In the genomic region with DNA sequence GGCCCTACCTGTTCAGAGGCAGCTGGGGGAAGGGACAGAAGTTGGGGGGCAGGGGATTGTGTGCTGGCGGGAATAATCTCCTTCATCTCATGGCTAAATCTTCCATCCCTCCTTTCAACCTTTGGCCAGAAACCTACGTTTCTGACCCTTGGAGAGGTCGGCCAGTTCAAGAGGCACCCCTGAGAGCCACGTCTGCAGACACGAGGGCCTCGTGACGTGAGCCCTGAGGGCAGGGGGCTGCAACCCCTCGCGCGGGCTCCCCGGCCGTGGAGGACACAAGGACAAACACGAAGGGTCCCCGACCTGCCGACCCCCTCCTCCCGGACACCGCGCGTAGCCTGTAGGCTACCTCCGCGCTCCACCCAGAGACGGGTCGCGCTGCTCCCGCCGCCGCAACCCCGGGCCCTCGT, we compare ENCODE assay signal across 9 cellular contexts. TPM values are rescaled to one million over a fixed set of nuclear protein-coding genes. Genes with fewer than 3 reads are reported as not detected.
DNase-seq lines count a peak whose midpoint lies in the region; ATAC-seq lines count a peak whose summit lies in the region.
"Had no signal": no experiment of that assay in that cellular context is flagged by ENCODE, and none has a peak within 500 bp of the region (broad histone marks: within the 10 kb centered on the region; RNA-seq: fewer than 3 reads in every experiment).

No MANE protein-coding gene starts in this region.

- H3K4me1 Mint-ChIP-seq in activated naive CD8-positive, alpha-beta T cell treated with anti-CD3 and anti-CD28 coated beads for 36 hours, result peaks cover 34% of the 10 kb centered on the region

- DNase-seq in activated naive CD8-positive, alpha-beta T cell treated with anti-CD3 and anti-CD28 coated beads for 36 hours, result no peak
- no peak for DNase-seq in NCI-H524 (lab: John Stamatoyannopoulos, UW)
- no peak for DNase-seq in NCI-H1694 treated with DMSO at 0.1 percent for 48 hours (lab: John Stamatoyannopoulos, UW)
- DNase-seq in activated CD4-positive, alpha-beta T cell treated with anti-CD3 and anti-CD28 coated beads for 4 hours, result no peak

- H3K4me1 ChIP-seq in iPS-20b (ENCODE audit: insufficient read depth, low read length), result peaks cover 6% of the 10 kb centered on the region; the same call in 1 of the 2 replicates
- peaks cover 35% of the 10 kb centered on the region for H3K4me1 ChIP-seq in stomach smooth muscle (ENCODE audit: control insufficient read depth, insufficient read depth, low read length)

- ATAC-seq in GM18909 (IDR thresholded peaks at IDR 0.05; ENCODE audit: poor library complexity, unreplicated experiment) (peak; percentile 12), HG03095 (IDR thresholded peaks at IDR 0.05; ENCODE audit: unreplicated experiment) (peak; percentile 1)

- H3K36me3 ChIP-seq in iPS-20b (ENCODE audit: insufficient read depth, low read depth, low read length) (peaks cover 36% of the 10 kb centered on the region), stomach smooth muscle (ENCODE audit: control insufficient read depth in 2 of 2, insufficient read depth in 2 of 2, low read length in 2 of 2) (peaks cover 6 to 10% of the 10 kb centered on the region in 2 donors)

- H3K27ac ChIP-seq in iPS-20b (ENCODE audit: low read length) (peak overlapping the region; percentile 84), stomach smooth muscle (ENCODE audit: low read length) (peak overlapping the region; percentile 96)

- H3K36me3 Mint-ChIP-seq in activated naive CD8-positive, alpha-beta T cell treated with anti-CD3 and anti-CD28 coated beads for 36 hours, result peaks cover 38% of the 10 kb centered on the region

- no peaks in the 10 kb centered on the region for H3K9me3 Mint-ChIP-seq in activated naive CD8-positive, alpha-beta T cell treated with anti-CD3 and anti-CD28 coated beads for 36 hours

- H3K4me3 ChIP-seq in iPS-20b (ENCODE audit: low read length) (peak overlapping the region; percentile 100), stomach smooth muscle (ENCODE audit: low read length in 2 of 2) (peak overlapping the region; percentile 76 to 93)

- H3K27me3 Mint-ChIP-seq in activated naive CD8-positive, alpha-beta T cell treated with anti-CD3 and anti-CD28 coated beads for 36 hours, result no peaks in the 10 kb centered on the region

- H3K9me3 ChIP-seq in iPS-20b (ENCODE audit: insufficient read depth, low read depth, low read length) (no peaks in the 10 kb centered on the region), stomach smooth muscle (ENCODE audit: control insufficient read depth in 2 of 2, low read length in 2 of 2) (no peaks in the 10 kb centered on the region)

- H3K9ac ChIP-seq in iPS-20b (ENCODE audit: low read depth, low read length) (peak overlapping the region; percentile 95), stomach smooth muscle (ENCODE audit: low read length in 2 of 2) (peak overlapping the region; percentile 95 to 97)

- peak overlapping the region; percentile 98 for H3K4me3 Mint-ChIP-seq in activated naive CD8-positive, alpha-beta T cell treated with anti-CD3 and anti-CD28 coated beads for 36 hours

- peak overlapping the region; percentile 98 for H3K27ac Mint-ChIP-seq in activated naive CD8-positive, alpha-beta T cell treated with anti-CD3 and anti-CD28 coated beads for 36 hours

- H3K27me3 ChIP-seq in iPS-20b (ENCODE audit: insufficient read depth, low read length) (no peaks in the 10 kb centered on the region), stomach smooth muscle (ENCODE audit: control insufficient read depth in 1 of 2, insufficient read depth in 2 of 2, low read length in 2 of 2) (no peaks in the 10 kb centered on the region)

RNA-seq across cellular contexts. Expression of a gene that starts 0.9 kb away (rescaled TPM):
- 1,000 to 10,000 TPM; 1,717 to 1,777 TPM for total RNA-seq in activated naive CD8-positive, alpha-beta T cell treated with anti-CD3 and anti-CD28 coated beads for 36 hours

RNA-seq across cellular contexts. Expression of a gene that starts 5.3 kb away (rescaled TPM):
- 1 to 10 TPM; 2.0 to 2.1 TPM for total RNA-seq in activated naive CD8-positive, alpha-beta T cell treated with anti-CD3 and anti-CD28 coated beads for 36 hours

RNA-seq across cellular contexts. Expression of a gene that starts 9.3 kb away (rescaled TPM):
- total RNA-seq in activated naive CD8-positive, alpha-beta T cell treated with anti-CD3 and anti-CD28 coated beads for 36 hours, result 1 to 10 TPM in 1 of 2 experiments, under 1 TPM in 1; 0.82 to 1.6 TPM
- total RNA-seq: subcutaneous adipose tissue had no signal

RNA-seq across cellular contexts. Expression of a gene that starts 22.3 kb away (rescaled TPM):
- 10 to 100 TPM; 15.1 to 17.2 TPM for total RNA-seq in activated naive CD8-positive, alpha-beta T cell treated with anti-CD3 and anti-CD28 coated beads for 36 hours

RNA-seq across cellular contexts. Expression of a gene that starts 23.6 kb away (rescaled TPM):
- 1 to 10 TPM; 1.5 to 1.7 TPM for total RNA-seq in activated naive CD8-positive, alpha-beta T cell treated with anti-CD3 and anti-CD28 coated beads for 36 hours
